32 cellular contexts compared by ENCODE assay signal in genomic region chr5:41256400-41256799, GRCh38. TPM values are rescaled to one million over a fixed set of nuclear protein-coding genes. Genes with fewer than 3 reads are reported as not detected.
"Had no signal": no experiment of that assay in that cellular context is flagged by ENCODE, and none has a peak within 500 bp of the region (broad histone marks: within the 10 kb centered on the region; RNA-seq: fewer than 3 reads in every experiment).

No MANE protein-coding gene starts in this region.

- H3K27me3 ChIP-seq: cardiac muscle cell, gastrocnemius medialis, right lobe of liver, uterus had no signal

- H3K9me3 ChIP-seq: gastrocnemius medialis, left ventricle myocardium inferior, mucosa of descending colon, right lobe of liver, uterus had no signal

- DNase-seq: activated CD4-positive, alpha-beta memory T cell treated with anti-CD3 and anti-CD28 coated beads for 36 hours; activated CD4-positive, alpha-beta T cell treated with anti-CD3 and anti-CD28 coated beads, Interleukin-2, amount 10 ng/mL, durations not matched to agents 24 days and 14 days; activated CD4-positive, CD25-positive, alpha-beta regulatory T cell treated with anti-CD3 and anti-CD28 coated beads, Interleukin-2, amount 50 U/mL, for 72 hours; activated CD8-positive, alpha-beta memory T cell treated with anti-CD3 and anti-CD28 coated beads, Interleukin-2, amount 50 U/mL, for 4 hours; activated effector memory CD4-positive, alpha-beta T cell treated with anti-CD3 and anti-CD28 coated beads, Interleukin-2, amount 50 U/mL, for 16 hours; activated naive CD4-positive, alpha-beta T cell treated with anti-CD3 and anti-CD28 coated beads for 36 hours; activated T-cell treated with anti-CD3 and anti-CD28 coated beads, Interleukin-2, amount 50 U/mL, for 1 hour; amniotic stem cell; cortex of kidney; effector memory CD8-positive, alpha-beta T cell; gastrocnemius medialis; glutamatergic neuron; islet precursor cell; left ventricle myocardium inferior; mucosa of descending colon; posterior cingulate gyrus; right lobe of liver; stimulated activated CD4-positive, alpha-beta T cell treated with anti-CD3 and anti-CD28 coated beads, Interleukin-12 subunit alpha, Interleukin-12 subunit beta, amount 100 ng/mL, for 4 hours; stimulated activated CD4-positive, alpha-beta T cell treated with anti-CD3 and anti-CD28 coated beads, Interleukin-4, amount 100 ng/mL, for 1 hour; stimulated activated naive CD8-positive, alpha-beta T cell treated with anti-CD3 and anti-CD28 coated beads, Interleukin-15, Interleukin-2, amounts not matched to agents 100 U/mL and 50 U/mL, for 24 hours; uterus; WERI-Rb-1 had no signal

- H3K9me3 Mint-ChIP-seq: activated CD4-positive, alpha-beta T cell treated with anti-CD3 and anti-CD28 coated beads, Interleukin-2, amount 10 ng/mL, durations not matched to agents 24 days and 14 days; activated naive CD4-positive, alpha-beta T cell treated with anti-CD3 and anti-CD28 coated beads for 36 hours; activated T-helper 1 cell treated with anti-CD3 and anti-CD28 coated beads, Interleukin-12 subunit alpha, Interleukin-12 subunit beta, Interleukin-2, Interleukin-4 antibody, amounts not matched to agents 30 ng/mL and 10 ng/mL and 1 ng/mL, durations not matched to agents 14 hours and 24 hours and 36 hours; nephron had no signal

- H3K36me3 ChIP-seq: cardiac muscle cell, gastrocnemius medialis, left ventricle myocardium inferior, right lobe of liver, uterus, WERI-Rb-1 had no signal

- H3K36me3 Mint-ChIP-seq: activated CD4-positive, alpha-beta memory T cell treated with anti-CD3 and anti-CD28 coated beads for 36 hours; type B pancreatic cell had no signal

- H3K27ac Mint-ChIP-seq: activated CD4-positive, alpha-beta memory T cell treated with anti-CD3 and anti-CD28 coated beads for 36 hours; activated CD4-positive, alpha-beta T cell treated with anti-CD3 and anti-CD28 coated beads, Interleukin-2, amount 10 ng/mL, durations not matched to agents 24 days and 14 days; activated naive CD4-positive, alpha-beta T cell treated with anti-CD3 and anti-CD28 coated beads for 36 hours; activated T-helper 1 cell treated with anti-CD3 and anti-CD28 coated beads, Interleukin-12 subunit alpha, Interleukin-12 subunit beta, Interleukin-2, Interleukin-4 antibody, amounts not matched to agents 30 ng/mL and 10 ng/mL and 1 ng/mL, durations not matched to agents 14 hours and 24 hours and 36 hours; effector memory CD8-positive, alpha-beta T cell; nephron; type B pancreatic cell had no signal

- H3K4me3 ChIP-seq: cardiac muscle cell, gastrocnemius medialis, left ventricle myocardium inferior, lung, mucosa of descending colon, right lobe of liver, skin epidermis, uterus had no signal

- H3K4me1 ChIP-seq: gastrocnemius medialis, left ventricle myocardium inferior, right lobe of liver, uterus had no signal

- H3K27ac ChIP-seq: cardiac muscle cell, gastrocnemius medialis, left ventricle myocardium inferior, right lobe of liver, skin epidermis, uterus, WERI-Rb-1 had no signal

- ATAC-seq: effector memory CD8-positive, alpha-beta T cell; gastrocnemius medialis; mucosa of descending colon; right lobe of liver; stimulated activated naive CD8-positive, alpha-beta T cell treated with anti-CD3 and anti-CD28 coated beads, Interleukin-15, Interleukin-2, amounts not matched to agents 100 U/mL and 50 U/mL, for 24 hours had no signal

RNA-seq across cellular contexts. Expression of gene C6, which starts 43.1 kb away (rescaled TPM):
- total RNA-seq: activated CD4-positive, alpha-beta memory T cell treated with anti-CD3 and anti-CD28 coated beads for 36 hours; activated CD4-positive, alpha-beta T cell treated with anti-CD3 and anti-CD28 coated beads, Interleukin-2, amount 10 ng/mL, durations not matched to agents 24 days and 14 days; activated CD8-positive, alpha-beta memory T cell treated with anti-CD3 and anti-CD28 coated beads for 36 hours; activated naive CD4-positive, alpha-beta T cell treated with anti-CD3 and anti-CD28 coated beads for 36 hours; activated T-helper 1 cell treated with anti-CD3 and anti-CD28 coated beads, Interleukin-12 subunit alpha, Interleukin-12 subunit beta, Interleukin-2, Interleukin-4 antibody, amounts not matched to agents 30 ng/mL and 10 ng/mL and 1 ng/mL, durations not matched to agents 14 hours and 24 hours and 36 hours; endothelial cell of umbilical vein; myocyte; T-helper 1 cell treated with Interleukin-12 subunit alpha and Interleukin-12 subunit beta and Interleukin-4 antibody, amounts not matched to agents 30 ng/mL and 1 ng/mL, for 36 hours had no signal
- polyA plus RNA-seq: endothelial cell of umbilical vein had no signal
